21 cellular contexts compared by ENCODE assay signal in genomic region chr17:19312406-19312805, GRCh38. TPM values are rescaled to one million over a fixed set of nuclear protein-coding genes. Genes with fewer than 3 reads are reported as not detected.
A peak's percentile ranks its signal among the peaks of the same experiment; 100 is the strongest.
DNase-seq lines count a peak whose midpoint lies in the region; ATAC-seq, FAIRE-seq and TF ChIP-seq lines count a peak whose summit lies in the region.
"Had no signal": no experiment of that assay in that cellular context is flagged by ENCODE, and none has a peak within 500 bp of the region (broad histone marks: within the 10 kb centered on the region; RNA-seq: fewer than 3 reads in every experiment).

No MANE protein-coding gene starts in this region.

- DNase-seq in A673 (ENCODE audit: low spot score): no peak
- DNase-seq in HFFc6: no peak
- DNase-seq in endothelial cell of umbilical vein (ENCODE audit: low read depth, low spot score): no peak
- DNase-seq in progenitor cell of endocrine pancreas (ENCODE audit: low spot score, unreplicated experiment): no peak
- DNase-seq in KBM-7: no peak
- no peak for DNase-seq in stimulated activated CD4-positive, alpha-beta T cell treated with anti-CD3 and anti-CD28 coated beads, Interleukin-15, amount 100 ng/mL, for 24 hours
- DNase-seq in NCI-H446 (lab: John Stamatoyannopoulos, UW): no peak
- DNase-seq: activated CD8-positive, alpha-beta memory T cell treated with anti-CD3 and anti-CD28 coated beads, Interleukin-2, amount 50 U/mL, for 48 hours; activated gamma-delta T cell treated with Interleukin-2 at 50 U/mL for 16 hours; CD4-positive, alpha-beta T cell; DMS153; NCI-H1694; NCI-H69; T-helper 9 cell had no signal

- dilution Hi-C loops in endothelial cell of umbilical vein (cut with MboI; ENCODE audit: extremely low pct_ligation_motif_present, low sequenced_read_pairs): no loop called here

- no peaks in the 10 kb centered on the region for H3K9me3 Mint-ChIP-seq in HFFc6
- H3K9me3 Mint-ChIP-seq in progenitor cell of endocrine pancreas (ENCODE audit: low read depth): no peaks in the 10 kb centered on the region
- H3K9me3 Mint-ChIP-seq: brain; CD4-positive, alpha-beta T cell; WTC11 had no signal

- H3K36me3 ChIP-seq in A673 (ENCODE audit: insufficient read depth, low read length, poor library complexity, severe bottlenecking) (peaks cover 11% of the 10 kb centered on the region), endothelial cell of umbilical vein (ENCODE audit: control insufficient read depth in 2 of 2, extremely low read depth in 1 of 2, insufficient read depth in 2 of 2, low read length in 2 of 2) (peaks cover 10 to 18% of the 10 kb centered on the region in 2 experiments)

- BruUV-seq in A673 (replicated peaks; lab: Mats Ljungman, UMichigan): no TSS peak
- no TSS peak for BruUV-seq in endothelial cell of umbilical vein (replicated peaks; lab: Mats Ljungman, UMichigan)

- H3K27me3 Mint-ChIP-seq in HFFc6 (ENCODE audit: insufficient read depth) (peaks cover 1% of the 10 kb centered on the region), progenitor cell of endocrine pancreas (no peaks in the 10 kb centered on the region)
- H3K27me3 Mint-ChIP-seq: brain had no signal

- peak overlapping the region; percentile 25 for H3K27ac ChIP-seq in A673 (ENCODE audit: low read depth, low read length, poor library complexity, severe bottlenecking)
- H3K27ac ChIP-seq in endothelial cell of umbilical vein (ENCODE audit: insufficient read depth, low read depth, low read length): peak overlapping the region; percentile 98

- intact Hi-C loops in A673 (cut with micrococcal nuclease; ENCODE audit: unreplicated experiment): no loop called here
- intact Hi-C loops in endothelial cell of umbilical vein (cut with micrococcal nuclease): loop anchor here (5.0 kb wide), 1 partner anchor 35 kb away; no protein-coding TSS in a partner anchor

- no peaks in the 10 kb centered on the region for H3K9me1 ChIP-seq in endothelial cell of umbilical vein (replicated peaks; ENCODE audit: control insufficient read depth, extremely low read depth, insufficient read depth, low read length)

- H3K27me3 ChIP-seq in A673 (replicated peaks; ENCODE audit: insufficient read depth, low read depth, low read length, poor library complexity) (no peaks in the 10 kb centered on the region), endothelial cell of umbilical vein (ENCODE audit: control insufficient read depth in 2 of 2, insufficient read depth in 2 of 2, low read length in 2 of 2) (no peaks in the 10 kb centered on the region)

- H3K36me3 Mint-ChIP-seq in HFFc6 (ENCODE audit: low read depth): peaks cover 18% of the 10 kb centered on the region
- H3K36me3 Mint-ChIP-seq in progenitor cell of endocrine pancreas (ENCODE audit: insufficient read depth): peaks cover 2% of the 10 kb centered on the region

- H3K4me3 ChIP-seq in A673 (ENCODE audit: low read depth, low read length, poor library complexity, severe bottlenecking) (no peak overlapping the region), endothelial cell of umbilical vein (replicated peaks in 1 of 3; ENCODE audit: insufficient read depth in 1 of 3, low read depth in 1 of 3, low read length in 3 of 3) (no peak overlapping the region)
- H3K4me3 ChIP-seq: coronary artery, HAP-1, K562 had no signal

- H3K4me3 Mint-ChIP-seq in HFFc6: no peak overlapping the region
- H3K4me3 Mint-ChIP-seq in progenitor cell of endocrine pancreas (ENCODE audit: low read depth): no peak overlapping the region
- H3K4me3 Mint-ChIP-seq: brain; CD4-positive, alpha-beta T cell; WTC11 had no signal

- no peak for TF ChIP-seq POLR2A in endothelial cell of umbilical vein (IDR thresholded peaks at IDR 0.05; ENCODE audit: low read depth, low read length)

- FAIRE-seq in endothelial cell of umbilical vein (lab: Jason Lieb, UNC): peak; percentile 21
- FAIRE-seq: endometrium, K562 had no signal

- in situ Hi-C loops in KBM-7 (cut with MboI; ENCODE audit: low pct_unique_long_range_greater_than_20kb, low sequenced_read_pairs): no loop called here

- POLR2A ChIA-PET in A673 (lab: Charles Lee; ENCODE audit: low non-redundant PET): no interaction called here
- POLR2A ChIA-PET in endothelial cell of umbilical vein (lab: Charles Lee): no interaction called here

- H3K4me2 ChIP-seq in endothelial cell of umbilical vein (ENCODE audit: insufficient read depth, low read length): peak overlapping the region; percentile 83

- no peaks in the 10 kb centered on the region for H3K79me2 ChIP-seq in endothelial cell of umbilical vein (ENCODE audit: control insufficient read depth, insufficient read depth, low read length)

- H3K9me3 ChIP-seq in A673 (ENCODE audit: low read depth, low read length, poor library complexity, severe bottlenecking) (no peaks in the 10 kb centered on the region), endothelial cell of umbilical vein (replicated peaks; ENCODE audit: control insufficient read depth, insufficient read depth, low read length) (no peaks in the 10 kb centered on the region)
- H3K9me3 ChIP-seq: HAP-1 had no signal

- H3K4me1 Mint-ChIP-seq in HFFc6 (ENCODE audit: low read depth) (peaks cover 48% of the 10 kb centered on the region), progenitor cell of endocrine pancreas (ENCODE audit: low read depth) (peaks cover 9% of the 10 kb centered on the region)

- CTCF ChIA-PET in A673 (lab: Charles Lee) (no interaction called here), endothelial cell of umbilical vein (lab: Charles Lee) (interaction anchor here (0.8 to 1.6 kb wide), 4 partner anchors 9 to 26 kb away, joined by 3 to 9 read pairs (median 4); no protein-coding TSS in a partner anchor)

- H3K27ac Mint-ChIP-seq in HFFc6 (peak overlapping the region; percentile 84), progenitor cell of endocrine pancreas (peak overlapping the region; percentile 86)
- H3K27ac Mint-ChIP-seq: CD4-positive, alpha-beta T cell; WTC11 had no signal

- no peak for TF ChIP-seq CTCF in A673 (conservative IDR thresholded peaks at IDR 0.05; ENCODE audit: low read depth, low read length)
- no peak for TF ChIP-seq CTCF in HFFc6 (IDR thresholded peaks at IDR 0.05)
- no peak for TF ChIP-seq CTCF in endothelial cell of umbilical vein (IDR thresholded peaks at IDR 0.05; ENCODE audit: extremely low read depth in 1 of 2, insufficient read depth in 1 of 2, low read depth in 1 of 2, low read length in 2 of 2)
- TF ChIP-seq CTCF in progenitor cell of endocrine pancreas (IDR thresholded peaks at IDR 0.05; ENCODE audit: unreplicated experiment): no peak

- H3K9ac ChIP-seq in endothelial cell of umbilical vein (replicated peaks; ENCODE audit: extremely low read depth, insufficient read depth, low read length): peak overlapping the region; percentile 78

- no peak overlapping the region for H2AFZ ChIP-seq in endothelial cell of umbilical vein (ENCODE audit: low read depth, low read length)

- H4K20me1 ChIP-seq in endothelial cell of umbilical vein (replicated peaks; ENCODE audit: control insufficient read depth, extremely low read depth, insufficient read depth, low read length): no peaks in the 10 kb centered on the region

- ATAC-seq in GM18517 (IDR thresholded peaks at IDR 0.05; ENCODE audit: unreplicated experiment): no peak
- ATAC-seq: K562, WTC11 had no signal

- peaks cover 8% of the 10 kb centered on the region for H3K4me1 ChIP-seq in A673 (ENCODE audit: insufficient read depth, low read length, poor library complexity, severe bottlenecking)
- peaks cover 30% of the 10 kb centered on the region for H3K4me1 ChIP-seq in endothelial cell of umbilical vein (ENCODE audit: control insufficient read depth, extremely low read depth, insufficient read depth, low read length)

TF ChIP-seq in endothelial cell of umbilical vein, 7 proteins besides CTCF, POLR2A, EP300 and RAD21:
- TF ChIP-seq GATA2 (IDR thresholded peaks at IDR 0.05; ENCODE audit: insufficient read depth, insufficient read length, low read depth, low read length) (no peak), POLR2AphosphoS5 (IDR thresholded peaks at IDR 0.05; ENCODE audit: insufficient read depth, low read depth, low read length) (no peak), FOS (IDR thresholded peaks at IDR 0.05; ENCODE audit: borderline replicate concordance, insufficient read depth, low read length) (no peak), JUN (IDR thresholded peaks at IDR 0.05; ENCODE audit: borderline replicate concordance, insufficient read depth, insufficient read length, low read depth) (no peak), EZH2 (IDR thresholded peaks at IDR 0.05; ENCODE audit: borderline replicate concordance, low read depth, low read length, severe bottlenecking) (no peak), MAX (IDR thresholded peaks at IDR 0.05; ENCODE audit: insufficient read depth, insufficient read length) (no peak), MYC (IDR thresholded peaks at IDR 0.05; ENCODE audit: low read depth, low read length) (no peak)

RNA-seq across cellular contexts. Expression of gene B9D1, which starts 50.1 kb away (rescaled TPM):
- 37.0 and 45.2 TPM in 2 replicates for total RNA-seq in A673 (2021)
- total RNA-seq in HFFc6 (2021; fragmentation: NEBNext Ultra II Directional; extraction: Animal tissue kit (Norgen Biotek cat#: 25700)): 10 to 100 TPM; 18.0 to 28.9 (median 24.5) TPM
- total RNA-seq in endothelial cell of umbilical vein: 17.9 and 20.5 TPM in 2 replicates
- 55.8 and 66.0 TPM in 2 replicates for polyA plus RNA-seq in endothelial cell of umbilical vein
- 61.3 TPM in 2 replicates for polyA plus RNA-seq in endothelial cell of umbilical vein (2011; cell fraction: cytosol; rRNA removed)
- polyA plus RNA-seq in endothelial cell of umbilical vein (2011; cell fraction: nucleus; rRNA removed): 32.8 and 53.9 TPM in 2 replicates
- polyA plus RNA-seq in endothelial cell of umbilical vein (2012): 21.0 and 27.2 TPM in 2 replicates
- polyA minus RNA-seq in endothelial cell of umbilical vein: 40.3 and 46.5 TPM in 2 replicates
- 20.5 TPM for polyA minus RNA-seq in endothelial cell of umbilical vein (2011; cell fraction: cytosol; rRNA and poly(A)+ RNA removed)
- 13.0 and 17.7 TPM in 2 replicates for polyA minus RNA-seq in endothelial cell of umbilical vein (2011; cell fraction: nucleus; rRNA and poly(A)+ RNA removed)
- total RNA-seq in progenitor cell of endocrine pancreas: 27.3 and 29.9 TPM in 2 replicates
